In the genomic region with DNA sequence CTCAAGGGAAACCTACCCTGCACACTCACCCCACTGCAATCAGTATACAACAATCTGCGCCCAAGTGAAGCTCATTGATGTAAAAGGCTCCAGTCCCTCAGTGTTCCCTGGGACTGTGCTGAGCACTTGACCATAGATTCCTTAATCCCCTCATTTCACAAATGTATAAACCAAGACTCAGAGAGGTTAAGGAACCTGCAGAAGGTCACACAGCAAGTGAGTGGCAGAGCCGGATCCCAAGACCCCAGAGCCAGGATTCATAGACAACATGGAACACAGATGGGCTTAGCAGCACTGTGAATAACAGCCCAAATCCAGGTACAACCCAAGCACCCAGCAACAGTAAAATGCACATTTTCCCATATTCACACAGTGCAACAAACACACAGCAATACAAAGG, we compare ENCODE assay signal across 20 cellular contexts.
"Had no signal": no experiment of that assay in that cellular context is flagged by ENCODE, and none has a peak within 500 bp of the region (broad histone marks: within the 10 kb centered on the region; RNA-seq: fewer than 3 reads in every experiment).

No MANE protein-coding gene starts in this region.

- H3K27me3 ChIP-seq: brain microvascular endothelial cell, esophagus muscularis mucosa had no signal

- DNase-seq: activated CD4-positive, alpha-beta T cell treated with anti-CD3 and anti-CD28 coated beads, Interleukin-2, amount 10 ng/mL, durations not matched to agents 24 days and 14 days; activated CD8-positive, alpha-beta memory T cell treated with anti-CD3 and anti-CD28 coated beads, Interleukin-2, amount 50 U/mL, for 48 hours; activated CD8-positive, alpha-beta T cell treated with anti-CD3 and anti-CD28 coated beads, Interleukin-2, amount 10 ng/mL, durations not matched to agents 7 days and 5 days; activated effector memory CD4-positive, alpha-beta T cell treated with Interleukin-2 at 50 U/mL for 16 hours; activated naive CD4-positive, alpha-beta T cell treated with anti-CD3 and anti-CD28 coated beads, Interleukin-2, amount 50 U/mL, for 16 hours; activated T-cell treated with anti-CD3 and anti-CD28 coated beads, Interleukin-2, amount 50 U/mL, for 48 hours; aorta; brain microvascular endothelial cell; effector memory CD4-positive, alpha-beta T cell; mesendoderm; natural killer cell; nucleus accumbens; posterior cingulate gyrus; stimulated activated naive CD8-positive, alpha-beta T cell treated with anti-CD3 and anti-CD28 coated beads, Interleukin-15, amount 100 ng/mL, for 72 hours; T-helper 1 cell; T-helper 9 cell; trophoblast cell had no signal

- H3K4me3 ChIP-seq: esophagus muscularis mucosa had no signal

- H3K4me3 Mint-ChIP-seq: activated CD4-positive, alpha-beta T cell treated with anti-CD3 and anti-CD28 coated beads, Interleukin-2, amount 10 ng/mL, durations not matched to agents 24 days and 14 days; activated CD8-positive, alpha-beta T cell treated with anti-CD3 and anti-CD28 coated beads, Interleukin-2, amount 10 ng/mL, durations not matched to agents 7 days and 5 days; dendritic cell treated with granulocyte-macrophage colony-stimulating factor and Interleukin-4, amounts not matched to agents 40 ng/mL and 50 ng/mL, for 4 days; natural killer cell; stimulated activated naive CD8-positive, alpha-beta T cell treated with anti-CD3 and anti-CD28 coated beads, Interleukin-15, amount 100 ng/mL, for 72 hours had no signal

- H3K27ac Mint-ChIP-seq: activated CD4-positive, alpha-beta T cell treated with anti-CD3 and anti-CD28 coated beads, Interleukin-2, amount 10 ng/mL, durations not matched to agents 24 days and 14 days; activated CD8-positive, alpha-beta T cell treated with anti-CD3 and anti-CD28 coated beads, Interleukin-2, amount 10 ng/mL, durations not matched to agents 7 days and 5 days; dendritic cell treated with granulocyte-macrophage colony-stimulating factor and Interleukin-4, amounts not matched to agents 40 ng/mL and 50 ng/mL, for 4 days; natural killer cell had no signal

- H3K36me3 ChIP-seq: brain microvascular endothelial cell, esophagus muscularis mucosa had no signal

- H3K9me3 Mint-ChIP-seq: activated CD4-positive, alpha-beta T cell treated with anti-CD3 and anti-CD28 coated beads, Interleukin-2, amount 10 ng/mL, durations not matched to agents 24 days and 14 days; dendritic cell treated with granulocyte-macrophage colony-stimulating factor and Interleukin-4, amounts not matched to agents 40 ng/mL and 50 ng/mL, for 4 days; natural killer cell; stimulated activated naive CD8-positive, alpha-beta T cell treated with anti-CD3 and anti-CD28 coated beads, Interleukin-15, amount 100 ng/mL, for 72 hours had no signal

- H3K9me3 ChIP-seq: esophagus muscularis mucosa had no signal

- H3K27ac ChIP-seq: brain microvascular endothelial cell, esophagus muscularis mucosa had no signal

- FAIRE-seq: endothelial cell of umbilical vein had no signal

- H3K36me3 Mint-ChIP-seq: natural killer cell had no signal

- H3K4me1 Mint-ChIP-seq: natural killer cell had no signal

- ATAC-seq: activated CD8-positive, alpha-beta T cell treated with anti-CD3 and anti-CD28 coated beads, Interleukin-2, amount 10 ng/mL, durations not matched to agents 7 days and 5 days; natural killer cell; stimulated activated naive CD8-positive, alpha-beta T cell treated with anti-CD3 and anti-CD28 coated beads, Interleukin-15, amount 100 ng/mL, for 72 hours had no signal
